In genomic region chr3:192449036-192449435, GRCh38 we compare ENCODE assay signal across 11 cellular contexts.
A peak's percentile ranks its signal among the peaks of the same experiment; 100 is the strongest.
DNase-seq lines count a peak whose midpoint lies in the region; ATAC-seq, FAIRE-seq and TF ChIP-seq lines count a peak whose summit lies in the region.
"Had no signal": no experiment of that assay in that cellular context is flagged by ENCODE, and none has a peak within 500 bp of the region (broad histone marks: within the 10 kb centered on the region; RNA-seq: fewer than 3 reads in every experiment).

No MANE protein-coding gene starts in this region.

- H3K27me3 ChIP-seq in Karpas-422 (ENCODE audit: low read length): no peaks in the 10 kb centered on the region
- no peaks in the 10 kb centered on the region for H3K27me3 ChIP-seq in SU-DHL-6 (ENCODE audit: low read length)
- no peaks in the 10 kb centered on the region for H3K27me3 ChIP-seq in mesendoderm (ENCODE audit: insufficient read depth, low read length, poor library complexity)

- no peak overlapping the region for H3K27ac ChIP-seq in Karpas-422 (ENCODE audit: low read length)
- no peak overlapping the region for H3K27ac ChIP-seq in SU-DHL-6 (ENCODE audit: low read depth, low read length)
- no peak overlapping the region for H3K27ac ChIP-seq in mesendoderm (ENCODE audit: low read depth, low read length)

- H2BK5ac ChIP-seq in mesendoderm (ENCODE audit: low read length): no peak overlapping the region

- no peak overlapping the region for H2AK5ac ChIP-seq in mesendoderm (ENCODE audit: low read length)

- no peak for FAIRE-seq in RCC 7860 (lab: Jason Lieb, UNC)
- FAIRE-seq: A204.1 had no signal

- H3K18ac ChIP-seq in mesendoderm (ENCODE audit: low read length): no peak overlapping the region

- H2AFZ ChIP-seq in Karpas-422 (ENCODE audit: low read length): no peak overlapping the region
- H2AFZ ChIP-seq in SU-DHL-6 (ENCODE audit: low read depth, low read length, severe bottlenecking): no peak overlapping the region

- H3K9me3 ChIP-seq in Karpas-422 (ENCODE audit: low read length) (no peaks in the 10 kb centered on the region), SU-DHL-6 (ENCODE audit: insufficient read depth, low read length) (no peaks in the 10 kb centered on the region)

- H3K23ac ChIP-seq in mesendoderm (ENCODE audit: low read length): no peak overlapping the region

- H3K56ac ChIP-seq in mesendoderm (ENCODE audit: low read length): no peak overlapping the region

- no peak overlapping the region for H2BK15ac ChIP-seq in mesendoderm (replicated peaks; ENCODE audit: low read depth)

- no peak overlapping the region for H3K4me3 ChIP-seq in Karpas-422 (ENCODE audit: low read length)
- no peak overlapping the region for H3K4me3 ChIP-seq in SU-DHL-6 (ENCODE audit: insufficient read depth, low read length, poor library complexity, severe bottlenecking)
- no peak overlapping the region for H3K4me3 ChIP-seq in mesendoderm (ENCODE audit: low read length)

- no CpG with 5 or more reads among the region's 4 CpGs for WGBS in mesendoderm (ENCODE audit: extremely low coverage, insufficient coverage, low lambda C conversion rate)

- no peak for ATAC-seq in GM21515 (IDR thresholded peaks at IDR 0.05; ENCODE audit: unreplicated experiment)
- ATAC-seq: esophagus mucosa had no signal

- H3K36me3 ChIP-seq in Karpas-422 (ENCODE audit: insufficient read depth, low read length) (no peaks in the 10 kb centered on the region), SU-DHL-6 (ENCODE audit: low read length) (no peaks in the 10 kb centered on the region), mesendoderm (ENCODE audit: control insufficient read depth, insufficient read depth, low read length) (no peaks in the 10 kb centered on the region)

- TF ChIP-seq CTCF in SU-DHL-6 (IDR thresholded peaks at IDR 0.05; ENCODE audit: insufficient read depth, low read length, poor library complexity, severe bottlenecking): peak; percentile 44

- H3K79me1 ChIP-seq in mesendoderm (ENCODE audit: low read length): no peaks in the 10 kb centered on the region

- H2BK120ac ChIP-seq in mesendoderm (ENCODE audit: low read depth, low read length): no peak overlapping the region

- H3F3A ChIP-seq in SU-DHL-6 (ENCODE audit: insufficient read depth): no peaks in the 10 kb centered on the region

- no peak overlapping the region for H3K9ac ChIP-seq in Karpas-422 (ENCODE audit: low read length)
- H3K9ac ChIP-seq in SU-DHL-6 (ENCODE audit: low read length): no peak overlapping the region
- no peak overlapping the region for H3K9ac ChIP-seq in mesendoderm (ENCODE audit: low read length)

- peak; percentile 11 for DNase-seq in DMS153 (lab: John Stamatoyannopoulos, UW)
- DNase-seq in DMS153 treated with DMSO at 0.1 percent for 48 hours (lab: John Stamatoyannopoulos, UW; ENCODE audit: unreplicated experiment): no peak
- peak; percentile 64 for DNase-seq in Karpas-422
- peak; percentile 25 for DNase-seq in mesendoderm
- DNase-seq in activated T-cell treated with anti-CD3 and anti-CD28 coated beads, Interleukin-2, amount 50 U/mL, for 48 hours: no peak
- no peak for DNase-seq in RCC 7860 (ENCODE audit: low spot score)
- DNase-seq: activated naive CD4-positive, alpha-beta T cell treated with anti-CD3 and anti-CD28 coated beads, Interleukin-2, amount 50 U/mL, for 16 hours had no signal

- no peaks in the 10 kb centered on the region for H3K79me2 ChIP-seq in Karpas-422 (ENCODE audit: low read length)
- no peaks in the 10 kb centered on the region for H3K79me2 ChIP-seq in SU-DHL-6 (ENCODE audit: insufficient read depth, low read length)
- no peaks in the 10 kb centered on the region for H3K79me2 ChIP-seq in mesendoderm (ENCODE audit: control insufficient read depth, insufficient read depth, low read length)

- H4K8ac ChIP-seq in mesendoderm (ENCODE audit: low read depth, low read length): no peak overlapping the region

- no peak overlapping the region for H4K5ac ChIP-seq in mesendoderm (ENCODE audit: low read length)

- H4K20me1 ChIP-seq in Karpas-422 (ENCODE audit: insufficient read depth, low read depth, low read length) (no peaks in the 10 kb centered on the region), SU-DHL-6 (ENCODE audit: low read depth, low read length) (no peaks in the 10 kb centered on the region)

- no peak overlapping the region for H3K4ac ChIP-seq in mesendoderm (ENCODE audit: low read depth, low read length)

- H3K4me2 ChIP-seq in Karpas-422 (ENCODE audit: low read depth, low read length, poor library complexity, severe bottlenecking) (no peak overlapping the region), SU-DHL-6 (ENCODE audit: low read depth, low read length, poor library complexity, severe bottlenecking) (no peak overlapping the region), mesendoderm (ENCODE audit: low read length) (no peak overlapping the region)

- H3K4me1 ChIP-seq in Karpas-422 (ENCODE audit: low read length): peaks cover 3% of the 10 kb centered on the region
- no peaks in the 10 kb centered on the region for H3K4me1 ChIP-seq in mesendoderm (ENCODE audit: control insufficient read depth, low read depth, low read length)

- H3K9me2 ChIP-seq in Karpas-422 (replicated peaks; ENCODE audit: insufficient read depth, low read length) (no peaks in the 10 kb centered on the region), SU-DHL-6 (replicated peaks; ENCODE audit: insufficient read depth, low read length) (no peaks in the 10 kb centered on the region)

Comparison
In these comparisons a context has a peak if more than half of its experiments do, and no peak if none do; other contexts are left out.
1. DNase-seq: peak in DMS153 (single experiment), Karpas-422 (single experiment) and mesendoderm (single experiment); none in DMS153 treated with DMSO at 0.1 percent for 48 hours (single experiment), activated T-cell treated with anti-CD3 and anti-CD28 coated beads, Interleukin-2, amount 50 U/mL, for 48 hours (0 of 2) and RCC 7860 (single experiment).